ENCODE assay signal across 25 cellular contexts in genomic region chr1:84000954-84001495, GRCh38. TPM values are rescaled to one million over a fixed set of nuclear protein-coding genes. Genes with fewer than 3 reads are reported as not detected.
DNase-seq lines count a peak whose midpoint lies in the region; ATAC-seq, FAIRE-seq and TF ChIP-seq lines count a peak whose summit lies in the region.
"Had no signal": no experiment of that assay in that cellular context is flagged by ENCODE, and none has a peak within 500 bp of the region (broad histone marks: within the 10 kb centered on the region; RNA-seq: fewer than 3 reads in every experiment).

No MANE protein-coding gene starts in this region.

- H3K9me2 ChIP-seq in PC-9 (ENCODE audit: insufficient read depth) = no peaks in the 10 kb centered on the region

- CTCF ChIA-PET in IMR-90 (lab: Yijun Ruan, JAX) (interaction anchor here (0.6 to 0.9 kb wide), 2 partner anchors 10 to 51 kb away, joined by 3 to 4 read pairs; no protein-coding TSS in a partner anchor), GM12878 (lab: Yijun Ruan, JAX) (no interaction called here), PC-9 (lab: Charles Lee) (no interaction called here)

- no peak overlapping the region for H3K18ac ChIP-seq in IMR-90 (ENCODE audit: low read depth, low read length)

- H3K4ac ChIP-seq in IMR-90 (ENCODE audit: low read depth, low read length) = no peak overlapping the region

- H3K36me3 ChIP-seq in IMR-90 (ENCODE audit: control insufficient read depth, insufficient read depth, low read length) (no peaks in the 10 kb centered on the region), GM12878 (ENCODE audit: control insufficient read depth in 2 of 2, insufficient read depth in 2 of 2, low read length in 1 of 2) (no peaks in the 10 kb centered on the region), keratinocyte (ENCODE audit: control insufficient read depth in 2 of 2, extremely low read depth in 1 of 2, insufficient read depth in 2 of 2, low read length in 2 of 2) (no peaks in the 10 kb centered on the region), thoracic aorta (no peaks in the 10 kb centered on the region), PC-9 (ENCODE audit: low read depth) (no peaks in the 10 kb centered on the region)
- H3K36me3 ChIP-seq: BLaER1 treated with 17β-estradiol and CSF1 and Interleukin-3, amounts not matched to agents 10 nM and 100 nM; heart right ventricle; prostate gland; sigmoid colon; tibial nerve had no signal

- H4K8ac ChIP-seq in IMR-90 (ENCODE audit: low read depth in 2 of 2, low read length in 2 of 2) = no peak overlapping the region

- DNase-seq in IMR-90 (no peak), GM12878 (ENCODE audit: low read depth, low spot score) (no peak), keratinocyte (ENCODE audit: low read depth, low spot score) (no peak), thoracic aorta (ENCODE audit: low spot score) (no peak), left cardiac atrium (no peak), PC-9 (no peak)
- DNase-seq: activated CD4-positive, alpha-beta T cell treated with anti-CD3 and anti-CD28 coated beads, Interleukin-2, amount 10 ng/mL, durations not matched to agents 24 days and 14 days; activated naive CD4-positive, alpha-beta T cell treated with Interleukin-2 at 50 U/mL for 16 hours; activated T-cell treated with anti-CD3 and anti-CD28 coated beads, Interleukin-2, amount 50 U/mL, for 1 hour; Caco-2; effector CD8-positive, alpha-beta T cell; GDM1; heart right ventricle; KBM-7; mesendoderm; NCI-H1436; SHP77 treated with DMSO at 0.1 percent for 48 hours; sigmoid colon; stimulated activated naive CD4-positive, alpha-beta T cell had no signal

- TF ChIP-seq POLR2A in IMR-90 (IDR thresholded peaks at IDR 0.05; ENCODE audit: low read depth, low read length) = no peak
- TF ChIP-seq POLR2A in GM12878 (IDR thresholded peaks at IDR 0.05; ENCODE audit: low read depth, low read length) = no peak

- H2AFZ ChIP-seq in IMR-90 (replicated peaks; ENCODE audit: low read length, poor library complexity) (no peak overlapping the region), GM12878 (ENCODE audit: control insufficient read depth, low read depth, low read length) (no peak overlapping the region), keratinocyte (ENCODE audit: control insufficient read depth, low read length) (no peak overlapping the region), PC-9 (no peak overlapping the region)

- H3K4me1 ChIP-seq in IMR-90 (ENCODE audit: control insufficient read depth, insufficient read depth, low read length) (no peaks in the 10 kb centered on the region; the same call in 1 of the 2 replicates), GM12878 (ENCODE audit: control insufficient read depth, insufficient read depth, low read length) (no peaks in the 10 kb centered on the region), keratinocyte (ENCODE audit: control insufficient read depth, extremely low read depth, insufficient read depth, low read length) (peaks cover 9% of the 10 kb centered on the region), thoracic aorta (ENCODE audit: control insufficient read depth in 1 of 2, low read depth in 2 of 2) (peaks cover 6 to 45% of the 10 kb centered on the region in 2 donors), PC-9 (replicated peaks; ENCODE audit: insufficient read depth) (peaks cover 5% of the 10 kb centered on the region)
- H3K4me1 ChIP-seq: Caco-2, prostate gland had no signal

- peaks cover 2% of the 10 kb centered on the region; the same call in 1 of the 2 replicates for H3K9me1 ChIP-seq in IMR-90 (ENCODE audit: insufficient read depth, low read length)
- no peaks in the 10 kb centered on the region for H3K9me1 ChIP-seq in keratinocyte (ENCODE audit: control insufficient read depth, extremely low read depth, insufficient read depth, low read length)

- H2AK5ac ChIP-seq in IMR-90 (ENCODE audit: low read depth, low read length) = no peak overlapping the region

- intact Hi-C loops in IMR-90 (cut with micrococcal nuclease) (no loop called here), GM12878 (cut with micrococcal nuclease; ENCODE audit: unreplicated experiment) (no loop called here), left cardiac atrium (cut with DNase I) (no loop called here), PC-9 (cut with micrococcal nuclease; ENCODE audit: unreplicated experiment) (no loop called here)

- H3K27ac ChIP-seq in IMR-90 (ENCODE audit: insufficient read depth, low read length) = no peak overlapping the region
- H3K27ac ChIP-seq in GM12878 (ENCODE audit: control insufficient read depth, insufficient read depth) = no peak overlapping the region
- H3K27ac ChIP-seq in keratinocyte (ENCODE audit: control insufficient read depth, insufficient read depth, low read length) = no peak overlapping the region
- H3K27ac ChIP-seq in thoracic aorta = peak overlapping the region; percentile 93 to 96
- H3K27ac ChIP-seq in PC-9 = no peak overlapping the region
- H3K27ac ChIP-seq: BLaER1 treated with 17β-estradiol and CSF1 and Interleukin-3, amounts not matched to agents 10 nM and 100 nM; epithelial cell of prostate; heart right ventricle; prostate gland; sigmoid colon had no signal

- H3K4me2 ChIP-seq in IMR-90 (ENCODE audit: low read depth, low read length) (no peak overlapping the region), GM12878 (ENCODE audit: control insufficient read depth, insufficient read depth) (no peak overlapping the region), keratinocyte (ENCODE audit: control insufficient read depth, extremely low read depth, insufficient read depth, low read depth, low read length) (no peak overlapping the region), PC-9 (no peak overlapping the region)
- H3K4me2 ChIP-seq: BLaER1 treated with 17β-estradiol and CSF1 and Interleukin-3, amounts not matched to agents 10 nM and 100 nM had no signal

- H3K79me2 ChIP-seq in GM12878 (ENCODE audit: control insufficient read depth, insufficient read depth, low read length) (no peaks in the 10 kb centered on the region), keratinocyte (ENCODE audit: control insufficient read depth, insufficient read depth, low read length) (no peaks in the 10 kb centered on the region), PC-9 (ENCODE audit: low read depth) (no peaks in the 10 kb centered on the region)

- in situ Hi-C loops in IMR-90 (cut with MboI; ENCODE audit: low sequenced_read_pairs) (no loop called here), GM12878 (cut with MboI) (no loop called here)

- H4K5ac ChIP-seq in IMR-90 (ENCODE audit: low read depth, low read length) = no peak overlapping the region

- H2BK5ac ChIP-seq in IMR-90 (ENCODE audit: low read depth, low read length, poor library complexity, severe bottlenecking) = no peak overlapping the region

- H2BK15ac ChIP-seq in IMR-90 (ENCODE audit: low read depth, low read length) = no peak overlapping the region; the same call in 2 of the 3 replicates

- 0 out of 2 replicates have a peak overlapping the region, but pooled peaks have one; percentile 5 for H3K14ac ChIP-seq in IMR-90 (replicated peaks; ENCODE audit: low read depth, low read length)

- no peaks in the 10 kb centered on the region for H3K9me3 ChIP-seq in IMR-90 (ENCODE audit: control insufficient read depth, insufficient read depth, low read length)
- H3K9me3 ChIP-seq in GM12878 (replicated peaks; ENCODE audit: control insufficient read depth, insufficient read depth, low read length) = no peaks in the 10 kb centered on the region
- H3K9me3 ChIP-seq in keratinocyte (ENCODE audit: control insufficient read depth, low read depth, low read length) = no peaks in the 10 kb centered on the region
- H3K9me3 ChIP-seq in thoracic aorta = no peaks in the 10 kb centered on the region
- H3K9me3 ChIP-seq in PC-9 (ENCODE audit: insufficient read depth, low read depth) = no peaks in the 10 kb centered on the region
- H3K9me3 ChIP-seq: Caco-2, heart right ventricle, prostate gland, sigmoid colon, tibial nerve had no signal

- H4K91ac ChIP-seq in IMR-90 (ENCODE audit: insufficient read depth, low read depth, low read length) = no peak overlapping the region

- H3K4me3 ChIP-seq in IMR-90 (ENCODE audit: insufficient read depth, low read depth, low read length) (no peak overlapping the region), GM12878 (no peak overlapping the region), keratinocyte (ENCODE audit: control insufficient read depth in 2 of 3, extremely low read depth in 1 of 3, insufficient read depth in 2 of 3, low read depth in 1 of 3, low read length in 3 of 3) (no peak overlapping the region), thoracic aorta (peak overlapping the region; percentile 94), PC-9 (no peak overlapping the region)
- H3K4me3 ChIP-seq: BLaER1 treated with 17β-estradiol and CSF1 and Interleukin-3, amounts not matched to agents 10 nM and 100 nM; prostate gland; sigmoid colon; tibial nerve had no signal

- SMC1A ChIA-PET in GM12878 (lab: Charles Lee; ENCODE audit: uncharacterized antibody, unreplicated experiment) = no interaction called here

- no peaks in the 10 kb centered on the region for H3F3A ChIP-seq in PC-9 (ENCODE audit: insufficient read depth, low read depth)

- H2AK9ac ChIP-seq in IMR-90 (replicated peaks; ENCODE audit: low read depth, low read length, poor library complexity) = no peak overlapping the region

- RAD21 ChIA-PET in GM12878 (lab: Charles Lee; ENCODE audit: unreplicated experiment) = no interaction called here

- POLR2A ChIA-PET in IMR-90 (lab: Charles Lee; ENCODE audit: unreplicated experiment) (no interaction called here), GM12878 (lab: Charles Lee) (no interaction called here), PC-9 (lab: Charles Lee; ENCODE audit: unreplicated experiment) (no interaction called here)

- no peaks in the 10 kb centered on the region for H3K27me3 ChIP-seq in IMR-90 (ENCODE audit: control insufficient read depth, insufficient read depth, low read length)
- no peaks in the 10 kb centered on the region; a peak in 2 of 4 replicates for H3K27me3 ChIP-seq in GM12878 (replicated peaks in 1 of 2; ENCODE audit: control insufficient read depth in 2 of 2, insufficient read depth in 2 of 2, low read length in 1 of 2)
- no peaks in the 10 kb centered on the region for H3K27me3 ChIP-seq in keratinocyte (ENCODE audit: control insufficient read depth, extremely low read depth, insufficient read depth, low read length)
- no peaks in the 10 kb centered on the region for H3K27me3 ChIP-seq in thoracic aorta (replicated peaks; ENCODE audit: insufficient read depth)
- no peaks in the 10 kb centered on the region for H3K27me3 ChIP-seq in PC-9 (ENCODE audit: insufficient read depth, low read depth)
- H3K27me3 ChIP-seq: BLaER1 treated with 17β-estradiol and CSF1 and Interleukin-3, amounts not matched to agents 10 nM and 100 nM; sigmoid colon; tibial nerve had no signal

- FAIRE-seq in GM12878 (lab: Jason Lieb, UNC) (no peak), keratinocyte (lab: Jason Lieb, UNC) (peak; percentile 23)

- no peak overlapping the region for H3K9ac ChIP-seq in IMR-90 (ENCODE audit: low read depth, low read length)
- no peak overlapping the region for H3K9ac ChIP-seq in GM12878 (ENCODE audit: control insufficient read depth, insufficient read depth, low read length)
- H3K9ac ChIP-seq in keratinocyte (ENCODE audit: control insufficient read depth, extremely low read depth, insufficient read depth, low read length) = no peak overlapping the region
- H3K9ac ChIP-seq: BLaER1 treated with 17β-estradiol and CSF1 and Interleukin-3, amounts not matched to agents 10 nM and 100 nM had no signal

- H3K56ac ChIP-seq in IMR-90 (ENCODE audit: extremely low read depth, insufficient read depth, low read length) = no peak overlapping the region

- no peak for TF ChIP-seq RAD21 in IMR-90 (IDR thresholded peaks at IDR 0.05; ENCODE audit: low read length)
- no peak for TF ChIP-seq RAD21 in GM12878 (IDR thresholded peaks at IDR 0.05; ENCODE audit: insufficient read depth, low read depth, low read length)

- no peak overlapping the region for H3K23ac ChIP-seq in IMR-90 (ENCODE audit: low read depth, low read length)

- H2BK20ac ChIP-seq in IMR-90 (ENCODE audit: low read depth, low read length) = no peak overlapping the region

- H4K20me1 ChIP-seq in IMR-90 (ENCODE audit: insufficient read depth, low read length) = no peaks in the 10 kb centered on the region; the same call in 1 of the 2 replicates
- H4K20me1 ChIP-seq in GM12878 (ENCODE audit: control insufficient read depth, insufficient read depth) = no peaks in the 10 kb centered on the region
- H4K20me1 ChIP-seq in keratinocyte (ENCODE audit: control insufficient read depth, extremely low read depth, insufficient read depth, low read length) = no peaks in the 10 kb centered on the region
- no peaks in the 10 kb centered on the region for H4K20me1 ChIP-seq in PC-9 (ENCODE audit: insufficient read depth)
- H4K20me1 ChIP-seq: BLaER1 treated with 17β-estradiol and CSF1 and Interleukin-3, amounts not matched to agents 10 nM and 100 nM had no signal

- H3K79me1 ChIP-seq in IMR-90 (ENCODE audit: low read depth in 1 of 2, low read length in 2 of 2) = peaks cover 5 to 13% of the 10 kb centered on the region in 2 experiments; a peak in 2 of 4 replicates

- 76% methylated on average over 2 of the region's 4 CpGs; no CpG with 5 or more reads in 1 of the 2 experiments for WGBS in IMR-90 (ENCODE audit: extremely low coverage in 2 of 2, insufficient read length in 1 of 2), 2 experiments
- WGBS in GM12878 (ENCODE audit: insufficient coverage, insufficient replicate concordance, low lambda C conversion rate, missing lambda C conversion rate) = 48% methylated on average over 4 of the region's 4 CpGs

- BruUV-seq in IMR-90 (replicated peaks; lab: Mats Ljungman, UMichigan) (no TSS peak), GM12878 (replicated peaks; lab: Mats Ljungman, UMichigan) (no TSS peak), PC-9 (replicated peaks; lab: Mats Ljungman, UMichigan) (no TSS peak)

- no peak for ATAC-seq in IMR-90 (ENCODE audit: low read depth)
- ATAC-seq in GM12878 = 0 out of 3 replicates have a peak, but pooled peaks have one; percentile 25
- ATAC-seq in thoracic aorta (ENCODE audit: insufficient number of reproducible peaks, low FRiP score, low read depth) = no peak
- ATAC-seq in left cardiac atrium = no peak
- no peak for ATAC-seq in GM19452 (IDR thresholded peaks at IDR 0.05; ENCODE audit: unreplicated experiment)
- ATAC-seq: heart right ventricle, Panc1 had no signal

- dilution Hi-C loops in IMR-90 (cut with HindIII; ENCODE audit: low sequenced_read_pairs, unreplicated experiment) = no loop called here
- dilution Hi-C loops in keratinocyte (cut with MboI; ENCODE audit: extremely low pct_ligation_motif_present, low sequenced_read_pairs) = no loop called here

- H2BK120ac ChIP-seq in IMR-90 (ENCODE audit: low read depth, low read length) = peak overlapping the region; percentile 0; the same call in 1 of the 2 replicates

- no peak for TF ChIP-seq EP300 in GM12878 (IDR thresholded peaks at IDR 0.05; ENCODE audit: borderline replicate concordance in 1 of 2, control insufficient read depth in 1 of 2, low read depth in 2 of 2, low read length in 2 of 2)

- no peak for TF ChIP-seq CTCF in IMR-90 (conservative IDR thresholded peaks at IDR 0.05; ENCODE audit: low read depth, low read length)
- no peak for TF ChIP-seq CTCF in GM12878 (IDR thresholded peaks at IDR 0.05 in 2 of 3, conservative IDR thresholded peaks at IDR 0.05 in 1 of 3; ENCODE audit: control insufficient read depth in 2 of 3, extremely low read depth in 1 of 3, insufficient read depth in 1 of 3, low read depth in 3 of 3, low read length in 3 of 3)
- no peak for TF ChIP-seq CTCF in keratinocyte (optimal IDR thresholded peaks at IDR 0.05 in 1 of 3, IDR thresholded peaks at IDR 0.05 in 1 of 3, conservative IDR thresholded peaks at IDR 0.05 in 1 of 3; ENCODE audit: extremely low read depth in 1 of 3, insufficient read depth in 2 of 3, low read length in 3 of 3)
- TF ChIP-seq CTCF in thoracic aorta (IDR thresholded peaks at IDR 0.05) = no peak
- TF ChIP-seq CTCF in PC-9 (conservative IDR thresholded peaks at IDR 0.05) = no peak

RNA-seq across cellular contexts. Expression of gene TTLL7, which starts 2.1 kb away (rescaled TPM):
- total RNA-seq in IMR-90 (2012; rRNA removed) = 8.1 and 13.3 TPM in 2 replicates
- 4.2 and 5.7 TPM in 2 replicates for polyA plus RNA-seq in IMR-90 (2012; rRNA removed)
- 1.4 and 1.5 TPM in 2 replicates for polyA plus RNA-seq in IMR-90 (2012; cell fraction: cytosol; rRNA removed)
- 3.4 and 23.3 TPM in 2 replicates for polyA plus RNA-seq in IMR-90 (2012; cell fraction: nucleus; rRNA removed; ENCODE audit: low replicate concordance)
- total RNA-seq in GM12878 (2013; cell fraction: nucleolus; rRNA removed) = not detected in 2 replicates
- total RNA-seq in GM12878 (2014; rRNA removed) = 0.65 and 0.90 TPM in 2 replicates
- 0.72 and 0.83 TPM in 2 replicates for total RNA-seq in GM12878 (2014; rRNA removed; fragmentation: Illumina TruSeq; extraction: Trizol)
- 0.72 and 1.4 TPM in 2 replicates for total RNA-seq in GM12878 (2021)
- polyA plus RNA-seq in GM12878 (2011; ENCODE audit: low read depth) = 0.20 TPM
- polyA plus RNA-seq in GM12878 (2011; rRNA removed) = 0.03 TPM in 1 of 2 replicates, not detected in the other
- not detected in 2 replicates for polyA plus RNA-seq in GM12878 (2011; cell fraction: cytosol; rRNA removed)
- polyA plus RNA-seq in GM12878 (2011; cell fraction: nucleus; rRNA removed) = not detected in 2 replicates
- polyA plus RNA-seq in GM12878 (2012) = 0.58 and 0.63 TPM in 2 replicates
- 0.65 and 2.2 TPM in 2 replicates for polyA plus RNA-seq in GM12878 (2014; fragmentation: Illumina TruSeq; extraction: Trizol)
- polyA plus RNA-seq in GM12878 (2014; fragmentation: Nextera tagmentation; extraction: Ambion mirVana) = under 1 TPM; 0.15 to 0.43 TPM
- polyA plus RNA-seq in GM12878 (2014; rRNA removed) = 0.29 and 0.33 TPM in 2 replicates
- polyA plus RNA-seq in GM12878 (2016; fragmentation: Nextera tagmentation; extraction: Ambion mirVana) = 1 to 10 TPM in 1 of 2 experiments, under 1 TPM in 1; 0.58 to 1.3 TPM
- not detected in 2 replicates for polyA minus RNA-seq in GM12878 (2011; rRNA and poly(A)+ RNA removed)
- not detected in 2 replicates for polyA minus RNA-seq in GM12878 (2011; cell fraction: cytosol; rRNA and poly(A)+ RNA removed)
- not detected in 2 replicates for polyA minus RNA-seq in GM12878 (2011; cell fraction: nucleus; rRNA and poly(A)+ RNA removed)
- polyA plus RNA-seq in keratinocyte = 3.8 to 8.1 TPM (median 6.4 TPM) in 3 replicates
- 2.7 TPM for polyA plus RNA-seq in keratinocyte (2011; ENCODE audit: low read depth)
- polyA plus RNA-seq in keratinocyte (2011; cell fraction: cytosol; rRNA removed) = 3.0 and 3.4 TPM in 2 replicates
- polyA plus RNA-seq in keratinocyte (2011; cell fraction: nucleus; rRNA removed) = 8.7 and 10.7 TPM in 2 replicates
- 0.68 and 5.3 TPM in 2 replicates for polyA plus RNA-seq in keratinocyte (2012; ENCODE audit: low replicate concordance)
- polyA minus RNA-seq in keratinocyte = 4.4 to 8.6 TPM (median 6.7 TPM) in 3 replicates
- polyA minus RNA-seq in keratinocyte (2011; cell fraction: cytosol; rRNA and poly(A)+ RNA removed) = 9.4 TPM
- polyA minus RNA-seq in keratinocyte (2011; cell fraction: nucleus; rRNA and poly(A)+ RNA removed) = 6.8 and 14.3 TPM in 2 replicates
- 10 to 100 TPM; 66.1 to 71.4 TPM for total RNA-seq in thoracic aorta
- total RNA-seq in left cardiac atrium = 10 to 100 TPM; 13.7 to 19.1 TPM
- 2.9 and 4.1 TPM in 2 replicates for total RNA-seq in PC-9 (2021)

Comparison
In these comparisons a context has a peak if more than half of its experiments do, and no peak if none do; other contexts are left out.
1. H3K27ac ChIP-seq: peak in thoracic aorta (2 of 2); none in IMR-90 (single experiment), GM12878 (single experiment), keratinocyte (single experiment) and PC-9 (single experiment).